ENCODE assay signal across 9 cellular contexts in the genomic region with DNA sequence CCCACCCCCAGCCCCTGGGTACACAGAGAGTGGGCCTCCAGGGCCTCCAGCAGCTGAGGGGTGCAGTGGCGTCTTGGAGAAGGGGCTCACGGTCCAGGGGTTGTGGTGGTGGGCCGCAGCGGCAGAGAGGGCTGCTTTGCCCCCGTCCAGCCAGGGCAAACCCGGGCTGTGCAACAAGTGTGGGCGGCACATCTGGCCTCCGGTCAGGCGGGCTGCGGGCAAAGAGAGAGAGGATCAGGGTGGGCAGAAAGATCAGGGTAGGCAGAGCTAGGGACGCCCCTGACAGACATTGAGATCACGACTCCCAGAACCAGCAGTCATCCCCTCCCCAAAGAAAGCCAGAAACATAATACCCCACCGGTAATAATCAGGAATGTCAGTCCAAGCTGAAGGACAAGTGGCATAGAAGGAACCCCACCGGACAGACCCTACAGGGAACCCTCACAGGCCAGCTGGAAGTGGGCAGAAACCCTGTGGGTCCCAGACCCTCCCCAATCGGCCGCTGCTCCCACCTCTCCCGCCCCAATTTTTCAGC. TPM values are rescaled to one million over a fixed set of nuclear protein-coding genes. Genes with fewer than 3 reads are reported as not detected.
DNase-seq lines count a peak whose midpoint lies in the region; ATAC-seq and TF ChIP-seq lines count a peak whose summit lies in the region.
"Had no signal": no experiment of that assay in that cellular context is flagged by ENCODE, and none has a peak within 500 bp of the region (broad histone marks: within the 10 kb centered on the region; RNA-seq: fewer than 3 reads in every experiment).

No MANE protein-coding gene starts in this region.

- peaks cover 40 to 55% (median 45%) of the 10 kb centered on the region in 3 donors for H3K4me1 Mint-ChIP-seq in naive B cell

- ATAC-seq in naive B cell (ENCODE audit: low read depth in 2 of 2) = no peak

- peaks cover 50 to 93% (median 87%) of the 10 kb centered on the region in 3 donors for H3K27me3 Mint-ChIP-seq in naive B cell

- peak overlapping the region in 1 of 6 donors; percentile 87 for H3K27ac Mint-ChIP-seq in naive B cell

- H3K36me3 Mint-ChIP-seq in naive B cell = no peaks in the 10 kb centered on the region

- H3K27ac ChIP-seq in HUES6 (ENCODE audit: low read depth, low read length) = no peak overlapping the region
- no peak overlapping the region for H3K27ac ChIP-seq in colonic mucosa
- H3K27ac ChIP-seq in brain microvascular endothelial cell = no peak overlapping the region

- no peak for TF ChIP-seq CTCF in AG04449 (IDR thresholded peaks at IDR 0.05; ENCODE audit: insufficient read depth, low read length, missing control alignments)
- no peak for TF ChIP-seq CTCF in colonic mucosa (IDR thresholded peaks at IDR 0.05)
- no peak for TF ChIP-seq CTCF in brain microvascular endothelial cell (IDR thresholded peaks at IDR 0.05; ENCODE audit: low read depth, low read length, missing control alignments)

- in situ Hi-C loops in brain microvascular endothelial cell (cut with HindIII; ENCODE audit: low pct_ligation_motif_present, low sequenced_read_pairs) = no loop called here

- H3K4me3 ChIP-seq in AG04449 (ENCODE audit: low read depth, low read length) (peak overlapping the region; percentile 82), HUES6 (ENCODE audit: low read depth, low read length) (peak overlapping the region; percentile 65), colonic mucosa (peak overlapping the region; percentile 58), brain microvascular endothelial cell (ENCODE audit: low read depth, low read length) (no peak overlapping the region)

- DNase-seq in AG04449 (ENCODE audit: low read depth, low spot score) (no peak), colonic mucosa (no peak), naive B cell (no peak), C1 segment of cervical spinal cord (lab: John Stamatoyannopoulos, UW) (no peak), brain microvascular endothelial cell (no peak), DMS114 treated with DMSO at 0.1 percent for 48 hours (lab: John Stamatoyannopoulos, UW; ENCODE audit: unreplicated experiment) (no peak)
- DNase-seq in stimulated activated CD4-positive, alpha-beta T cell treated with anti-CD3 and anti-CD28 coated beads, Interleukin-4, amount 100 ng/mL, for 4 hours = no peak
- DNase-seq: activated CD4-positive, alpha-beta T cell treated with anti-CD3 and anti-CD28 coated beads, Interleukin-2, amount 50 U/mL, for 4 hours had no signal

- POLR2A ChIA-PET in AG04449 (lab: Yijun Ruan, JAX) = no interaction called here

- CTCF ChIA-PET in AG04449 (lab: Yijun Ruan, JAX) = interaction anchor here (0.9 to 1.6 kb wide), 4 partner anchors 9 to 122 kb away, joined by 3 to 9 read pairs (median 6); no protein-coding TSS in a partner anchor

- intact Hi-C loops in colonic mucosa (cut with DNase I) = no loop called here

- H3K9ac ChIP-seq in HUES6 (ENCODE audit: low read length) (peak overlapping the region; percentile 54), colonic mucosa (ENCODE audit: low read depth in 2 of 2, low read length in 2 of 2) (no peak overlapping the region)

- H3K9me3 ChIP-seq in HUES6 (ENCODE audit: control insufficient read depth, insufficient read depth, low read depth, low read length) (no peaks in the 10 kb centered on the region), colonic mucosa (no peaks in the 10 kb centered on the region)

- peak overlapping the region; percentile 77 to 92 (median 84) for H3K4me3 Mint-ChIP-seq in naive B cell

- H3K4me1 ChIP-seq in HUES6 (ENCODE audit: control insufficient read depth, insufficient read depth, low read length) = peaks cover 75% of the 10 kb centered on the region
- peaks cover 40% of the 10 kb centered on the region for H3K4me1 ChIP-seq in colonic mucosa

- peaks cover 0 to 2% (median 0%) of the 10 kb centered on the region in 7 donors for H3K9me3 Mint-ChIP-seq in naive B cell

- H3K27me3 ChIP-seq in HUES6 (ENCODE audit: control insufficient read depth, insufficient read depth, low read length) (peaks cover 100% of the 10 kb centered on the region), colonic mucosa (peaks cover 99% of the 10 kb centered on the region), brain microvascular endothelial cell (replicated peaks) (peaks cover 82% of the 10 kb centered on the region)

- no peaks in the 10 kb centered on the region for H3K36me3 ChIP-seq in HUES6 (ENCODE audit: control insufficient read depth, insufficient read depth, low read length)
- no peaks in the 10 kb centered on the region for H3K36me3 ChIP-seq in colonic mucosa
- H3K36me3 ChIP-seq in brain microvascular endothelial cell (replicated peaks) = no peaks in the 10 kb centered on the region

RNA-seq across cellular contexts. Expression of a gene that starts 6.8 kb away (rescaled TPM):
- 1 to 10 TPM; 5.8 to 8.1 TPM for total RNA-seq in colonic mucosa
- polyA plus RNA-seq in naive B cell (ENCODE audit: low read depth in 6 of 6) = under 1 TPM in 3 of 6 donors, not detected in 3; 0.21 to 0.49 (median 0.28) TPM

RNA-seq across cellular contexts. Expression of a gene that starts 19.5 kb away (rescaled TPM):
- not detected for total RNA-seq in colonic mucosa
- polyA plus RNA-seq in naive B cell (ENCODE audit: low read depth in 6 of 6) = not detected
